Comparison of ENCODE assay signal across 1 cellular context in the genomic region with DNA sequence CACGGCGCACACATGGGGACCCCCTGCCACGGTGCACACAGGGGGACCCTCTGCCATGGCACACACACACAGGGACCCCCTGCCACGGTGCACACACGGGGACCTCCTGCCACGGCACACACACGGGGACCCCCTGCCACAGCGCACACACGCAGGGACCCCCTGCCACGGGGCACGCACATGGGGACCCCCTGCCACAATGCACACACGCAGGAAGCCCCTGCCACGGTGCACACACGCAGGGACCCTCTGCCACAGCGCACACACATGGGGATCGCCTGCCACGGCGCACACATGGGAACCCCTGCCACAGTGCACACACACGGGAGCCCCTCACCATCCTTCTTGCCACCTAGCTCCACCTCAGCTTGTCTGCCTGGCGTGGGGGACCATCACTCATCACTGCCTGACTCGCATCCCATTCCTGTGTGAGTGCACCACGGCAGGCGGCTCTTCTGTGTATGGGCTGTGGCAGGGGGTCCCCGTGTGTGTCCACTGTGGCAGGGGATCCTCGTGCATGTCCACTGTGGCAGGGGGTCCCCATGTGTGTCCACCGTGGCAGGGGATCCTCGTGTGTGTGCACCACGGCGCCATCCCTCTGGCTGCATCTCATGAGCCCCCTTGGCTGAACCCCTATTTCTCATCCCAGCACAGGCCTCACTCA.
TF ChIP-seq lines count a peak whose summit lies in the region.

No MANE protein-coding gene starts in this region.

TF ChIP-seq in WTC11, 78 proteins besides CTCF, POLR2A, EP300 and RAD21 (continued from another document):
- TF ChIP-seq, protein P1, sequence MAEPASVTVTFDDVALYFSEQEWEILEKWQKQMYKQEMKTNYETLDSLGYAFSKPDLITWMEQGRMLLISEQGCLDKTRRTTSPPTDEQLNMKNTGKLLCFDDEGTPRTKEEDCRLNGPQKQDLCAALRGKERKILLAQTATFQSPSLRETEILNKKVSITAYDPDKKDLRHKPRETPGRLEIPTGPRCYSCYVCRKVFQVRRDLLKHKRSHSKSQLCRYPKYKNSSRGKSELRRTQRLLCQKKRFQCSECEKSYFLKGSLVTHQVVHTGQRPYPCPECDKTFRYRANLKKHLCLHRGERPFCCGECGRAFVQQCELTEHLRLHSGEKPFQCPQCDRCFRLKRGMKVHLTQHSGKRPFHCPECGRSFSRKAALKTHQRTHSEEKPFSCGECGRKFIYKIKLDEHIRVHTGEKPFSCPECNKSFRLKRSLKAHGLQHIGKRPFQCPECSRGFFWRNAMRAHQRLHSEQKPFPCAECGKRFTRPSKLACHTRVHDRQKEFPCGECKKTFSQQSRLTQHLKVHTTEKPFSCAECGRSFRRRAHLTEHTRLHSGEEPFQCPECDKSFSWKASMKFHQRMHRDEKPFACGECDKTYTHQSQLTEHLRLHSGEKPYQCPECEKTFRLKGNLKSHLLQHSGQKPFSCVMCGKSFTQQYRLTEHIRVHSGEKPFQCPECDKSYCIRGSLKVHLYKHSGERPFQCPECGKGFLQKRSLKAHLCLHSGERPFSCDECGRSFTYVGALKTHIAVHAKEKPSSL (CRISPR knock-in tag; conservative IDR thresholded peaks at IDR 0.05), result no peak
- TF ChIP-seq EMX1 (CRISPR knock-in tag; IDR thresholded peaks at IDR 0.05), result no peak
